ENCODE assay signal across 5 cellular contexts in the genomic region with DNA sequence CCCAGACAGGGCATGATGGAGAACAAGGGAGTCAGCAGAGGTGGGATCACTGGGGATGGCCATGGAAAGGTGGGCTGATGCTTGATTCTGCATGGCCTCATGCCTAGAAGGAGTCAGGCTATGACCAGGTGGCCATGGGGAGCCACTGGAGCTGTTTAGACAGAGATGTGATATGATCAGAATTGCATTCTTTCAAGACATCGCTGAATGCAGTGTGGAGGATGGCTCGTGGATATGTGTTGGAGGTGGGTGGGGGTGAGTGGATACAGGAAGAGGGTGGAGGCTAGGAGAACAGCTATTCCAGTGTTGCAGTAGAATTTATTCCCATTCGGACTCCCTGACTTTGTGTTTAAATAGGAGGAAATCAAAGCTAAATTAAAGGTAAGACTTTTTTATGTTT.
"Had no signal": no experiment of that assay in that cellular context is flagged by ENCODE, and none has a peak within 500 bp of the region (broad histone marks: within the 10 kb centered on the region; RNA-seq: fewer than 3 reads in every experiment).

No MANE protein-coding gene starts in this region.

- H3K27ac ChIP-seq: HL-60 had no signal

- DNase-seq: IMR-90, KBM-7, KG1 had no signal

- H3K4me3 ChIP-seq: K562 had no signal
